8 cellular contexts compared by ENCODE assay signal in the genomic region with DNA sequence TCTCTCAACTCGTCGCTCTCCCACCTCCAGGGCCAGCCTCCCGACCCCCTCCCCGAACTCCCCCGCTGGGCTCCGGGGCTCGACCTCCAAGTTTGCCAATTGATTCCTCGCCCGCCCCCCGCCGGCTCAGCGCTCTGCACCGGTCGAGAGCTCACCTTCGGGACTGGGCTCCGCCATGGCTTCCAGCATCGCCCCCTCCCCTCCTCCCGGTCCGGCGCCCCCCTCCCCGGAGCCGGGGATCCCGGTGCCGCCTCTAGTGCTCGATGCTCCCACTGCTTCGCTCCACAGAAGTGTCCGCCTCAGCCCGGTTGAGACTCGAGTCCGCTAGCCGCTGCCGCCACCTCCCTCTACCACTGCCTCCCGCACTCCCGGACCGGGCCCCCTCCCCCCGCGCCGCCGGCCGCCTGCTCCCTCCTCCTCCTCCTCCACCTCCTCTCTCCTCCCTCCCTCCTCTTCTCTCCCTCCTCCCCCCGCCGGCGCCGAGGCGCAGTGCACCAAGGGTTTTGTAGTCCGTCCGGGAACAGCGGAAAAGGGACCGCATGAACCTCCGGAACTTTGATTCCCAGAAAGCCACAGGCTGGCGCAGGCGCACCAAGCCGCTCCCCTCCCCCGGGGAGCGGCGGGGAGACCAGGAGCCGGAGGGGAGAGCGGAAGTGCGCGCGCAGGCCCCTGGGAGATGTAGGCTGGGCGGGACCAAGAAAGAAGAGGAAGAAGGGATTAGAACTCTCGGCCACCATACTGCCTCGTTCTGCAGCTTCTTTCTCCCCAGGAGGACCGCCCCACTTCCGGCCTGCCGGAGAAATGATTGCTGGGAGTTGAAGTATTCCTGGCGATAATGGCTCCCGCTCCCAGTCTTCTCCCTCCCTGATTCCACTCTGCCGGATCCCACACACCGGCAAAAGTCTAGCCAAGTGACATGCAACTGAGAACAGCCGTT. TPM values are rescaled to one million over a fixed set of nuclear protein-coding genes. Genes with fewer than 3 reads are reported as not detected.
DNase-seq lines count a peak whose midpoint lies in the region; ATAC-seq and TF ChIP-seq lines count a peak whose summit lies in the region.

A gene (minus strand): TSS at position 367 of the 937 bp plus-strand sequence. CDS start 178 bp downstream, at position 189.

- no peaks in the 10 kb centered on the region for H3K9me3 Mint-ChIP-seq in activated naive CD4-positive, alpha-beta T cell treated with anti-CD3 and anti-CD28 coated beads, Interleukin-2, amount 50 U/mL, for 72 hours

- peak within 1 kb of the TSS; percentile 97 for H3K4me3 ChIP-seq in suprapubic skin

- peaks cover 33 to 36% of the 10 kb centered on the region in 2 donors for H3K36me3 Mint-ChIP-seq in activated naive CD4-positive, alpha-beta T cell treated with anti-CD3 and anti-CD28 coated beads, Interleukin-2, amount 50 U/mL, for 72 hours

- peaks cover 16% of the 10 kb centered on the region for H3K36me3 ChIP-seq in suprapubic skin

- under 1% methylated on average over 69 of the region's 72 CpGs for WGBS in suprapubic skin

- ATAC-seq in HG02571 (IDR thresholded peaks at IDR 0.05; ENCODE audit: unreplicated experiment), result peak; percentile 48
- ATAC-seq in activated naive CD4-positive, alpha-beta T cell treated with anti-CD3 and anti-CD28 coated beads, Interleukin-2, amount 50 U/mL, for 72 hours, result peak; percentile 71 to 78

- no peaks in the 10 kb centered on the region for H3K9me3 ChIP-seq in suprapubic skin

- no peak for TF ChIP-seq POLR2A in suprapubic skin (IDR thresholded peaks at IDR 0.05)

- TF ChIP-seq CTCF in suprapubic skin (IDR thresholded peaks at IDR 0.05), result no peak

- H3K27ac ChIP-seq in suprapubic skin, result peak within 1 kb of the TSS; percentile 95

- no peaks in the 10 kb centered on the region for H3K27me3 ChIP-seq in suprapubic skin

- peak within 1 kb of the TSS; percentile 91 to 98 for H3K27ac Mint-ChIP-seq in activated naive CD4-positive, alpha-beta T cell treated with anti-CD3 and anti-CD28 coated beads, Interleukin-2, amount 50 U/mL, for 72 hours

- no peak for TF ChIP-seq EP300 in suprapubic skin (IDR thresholded peaks at IDR 0.05)

- peak; percentile 89 for DNase-seq in GF-D8 (lab: John Stamatoyannopoulos, UW)
- DNase-seq in NCI-H1092 treated with DMSO at 0.1 percent for 48 hours (lab: John Stamatoyannopoulos, UW), result peak; percentile 98
- peak; percentile 84 for DNase-seq in SKM-1 (lab: John Stamatoyannopoulos, UW; ENCODE audit: unreplicated experiment)
- peak; percentile 95 to 98 for DNase-seq in activated naive CD4-positive, alpha-beta T cell treated with anti-CD3 and anti-CD28 coated beads, Interleukin-2, amount 50 U/mL, for 72 hours (ENCODE audit: low spot score in 2 of 2)
- peak; percentile 100 for DNase-seq in globus pallidus (ENCODE audit: low spot score)
- peak; percentile 92 to 100 (median 99) for DNase-seq in nucleus accumbens (lab: John Stamatoyannopoulos, UW)
- peak; percentile 99 to 100 for DNase-seq in suprapubic skin (ENCODE audit: low spot score in 2 of 2)

- H3K4me1 ChIP-seq in suprapubic skin, result peaks cover 60% of the 10 kb centered on the region

RNA-seq across cellular contexts. Expression of the gene that starts here (rescaled TPM):
- 10 to 100 TPM; 25.9 to 52.4 TPM for total RNA-seq in activated naive CD4-positive, alpha-beta T cell treated with anti-CD3 and anti-CD28 coated beads, Interleukin-2, amount 50 U/mL, for 72 hours
- total RNA-seq in suprapubic skin, result 10 to 100 TPM; 19.0 to 35.0 (median 29.1) TPM

Comparison
In these comparisons a context has a peak if more than half of its experiments do, and no peak if none do; other contexts are left out.
1. Peak in every context shown above with its lines: DNase-seq, ATAC-seq, H3K4me3 ChIP-seq and H3K27ac ChIP-seq.